In genomic region chr10:101226888-101227736, GRCh38 we compare ENCODE assay signal across 13 cellular contexts. TPM values are rescaled to one million over a fixed set of nuclear protein-coding genes. Genes with fewer than 3 reads are reported as not detected.
DNase-seq lines count a peak whose midpoint lies in the region; ATAC-seq, FAIRE-seq and TF ChIP-seq lines count a peak whose summit lies in the region.
"Had no signal": no experiment of that assay in that cellular context is flagged by ENCODE, and none has a peak within 500 bp of the region (broad histone marks: within the 10 kb centered on the region; RNA-seq: fewer than 3 reads in every experiment).

No MANE protein-coding gene starts in this region.

- POLR2A ChIA-PET in K562 (lab: Yijun Ruan, JAX), result interaction anchor here (1.0 kb wide), 1 partner anchor 13 kb away, joined by 3 read pairs; no protein-coding TSS in a partner anchor

- ATAC-seq in K562 (no peak), left lobe of liver (no peak)

- H3K4me2 ChIP-seq in K562 (ENCODE audit: insufficient read depth, low read length), result no peak overlapping the region

- no peaks in the 10 kb centered on the region for H3K9me3 ChIP-seq in K562 (replicated peaks; ENCODE audit: control insufficient read depth, insufficient read depth, low read depth, low read length)
- H3K9me3 ChIP-seq in mucosa of rectum (ENCODE audit: control insufficient read depth in 2 of 2, low read length in 2 of 2), result no peaks in the 10 kb centered on the region
- H3K9me3 ChIP-seq in tibial nerve, result no peaks in the 10 kb centered on the region

- H3K36me3 Mint-ChIP-seq in activated naive CD4-positive, alpha-beta T cell treated with anti-CD3 and anti-CD28 coated beads, Interleukin-2, amount 50 U/mL, for 24 hours, result no peaks in the 10 kb centered on the region

- CTCF ChIA-PET in K562 (lab: Yijun Ruan, JAX; ENCODE audit: low intra/inter-chr PET ratio), result interaction anchor here (1.5 kb wide), 1 partner anchor 13 kb away, joined by 3 read pairs; no protein-coding TSS in a partner anchor

- FAIRE-seq in K562 (lab: Jason Lieb, UNC), result no peak

- H3K4me3 ChIP-seq in K562, result no peak overlapping the region
- H3K4me3 ChIP-seq in mucosa of rectum (ENCODE audit: low read length in 2 of 2), result peak overlapping the region; percentile 16 to 20
- H3K4me3 ChIP-seq in tibial nerve, result peak overlapping the region; percentile 5 to 38 (median 26)
- H3K4me3 ChIP-seq: BLaER1 treated with 17β-estradiol and CSF1 and Interleukin-3, amounts not matched to agents 10 nM and 100 nM had no signal

- no peak for TF ChIP-seq POLR2A in K562 (conservative IDR thresholded peaks at IDR 0.05)
- TF ChIP-seq POLR2A in tibial nerve (IDR thresholded peaks at IDR 0.05), result no peak

- no peaks in the 10 kb centered on the region for H3K79me2 ChIP-seq in K562 (ENCODE audit: control insufficient read depth, insufficient read depth, low read length)

- peaks cover 45% of the 10 kb centered on the region for H3K4me1 Mint-ChIP-seq in activated naive CD4-positive, alpha-beta T cell treated with anti-CD3 and anti-CD28 coated beads, Interleukin-2, amount 50 U/mL, for 24 hours

- H2AFZ ChIP-seq in K562 (ENCODE audit: low read depth, low read length), result no peak overlapping the region

- in situ Hi-C loops in K562 (cut with MboI), result no loop called here

- TF ChIP-seq CTCF in K562 (IDR thresholded peaks at IDR 0.05 in 2 of 3, conservative IDR thresholded peaks at IDR 0.05 in 1 of 3; ENCODE audit: insufficient read depth in 2 of 3, low read depth in 1 of 3, low read length in 3 of 3) (no peak), tibial nerve (IDR thresholded peaks at IDR 0.05) (no peak)

- no TSS peak for BruUV-seq in K562 (replicated peaks; lab: Mats Ljungman, UMichigan)

- H3K9ac ChIP-seq in K562 (ENCODE audit: insufficient read depth in 1 of 2, low read depth in 2 of 2, low read length in 2 of 2), result no peak overlapping the region
- H3K9ac ChIP-seq in mucosa of rectum (ENCODE audit: low read depth in 1 of 2, low read length in 2 of 2), result no peak overlapping the region
- H3K9ac ChIP-seq: BLaER1 treated with 17β-estradiol and CSF1 and Interleukin-3, amounts not matched to agents 10 nM and 100 nM had no signal

- WGBS in K562 (ENCODE audit: insufficient coverage, low coverage, missing lambda C conversion rate), result 29% methylated on average over 33 of the region's 82 CpGs
- 4 to 8% methylated on average over 42 to 70 of the region's 82 CpGs for WGBS in tibial nerve, 2 donors

- H3K9me1 ChIP-seq in K562 (ENCODE audit: control insufficient read depth, insufficient read depth, low read length), result no peaks in the 10 kb centered on the region

- H3K27ac ChIP-seq in K562 (ENCODE audit: extremely low read depth, low read depth, low read length) (no peak overlapping the region), mucosa of rectum (ENCODE audit: low read depth in 2 of 2, low read length in 2 of 2) (no peak overlapping the region), tibial nerve (no peak overlapping the region)
- H3K27ac ChIP-seq: BLaER1 treated with 17β-estradiol and CSF1 and Interleukin-3, amounts not matched to agents 10 nM and 100 nM had no signal

- H3K9me3 Mint-ChIP-seq in activated naive CD4-positive, alpha-beta T cell treated with anti-CD3 and anti-CD28 coated beads, Interleukin-2, amount 50 U/mL, for 24 hours, result no peaks in the 10 kb centered on the region

- no peak for DNase-seq in activated naive CD4-positive, alpha-beta T cell treated with Interleukin-2 at 50 U/mL for 16 hours
- DNase-seq in K562 (ENCODE audit: extremely low read depth in 1 of 4, low spot score in 3 of 4) (no peak), tibial nerve (ENCODE audit: low spot score in 2 of 2) (no peak), T-helper 9 cell (no peak), cortex of kidney (lab: John Stamatoyannopoulos, UW) (no peak), left lobe of liver (ENCODE audit: low spot score) (no peak)
- DNase-seq: NCI-H1436 had no signal

- peak overlapping the region; percentile 75 for H3K4me3 Mint-ChIP-seq in activated naive CD4-positive, alpha-beta T cell treated with anti-CD3 and anti-CD28 coated beads, Interleukin-2, amount 50 U/mL, for 24 hours

- H3K27me3 Mint-ChIP-seq in activated naive CD4-positive, alpha-beta T cell treated with anti-CD3 and anti-CD28 coated beads, Interleukin-2, amount 50 U/mL, for 24 hours, result peaks cover 57% of the 10 kb centered on the region

- no peak overlapping the region for H3K27ac Mint-ChIP-seq in activated naive CD4-positive, alpha-beta T cell treated with anti-CD3 and anti-CD28 coated beads, Interleukin-2, amount 50 U/mL, for 24 hours

- intact Hi-C loops in K562 (cut with micrococcal nuclease), result no loop called here

- TF ChIP-seq RAD21 in K562 (CRISPR knock-in tag; conservative IDR thresholded peaks at IDR 0.05 in 1 of 2, IDR thresholded peaks at IDR 0.05 in 1 of 2), result no peak

- H3K36me3 ChIP-seq in K562 (ENCODE audit: control insufficient read depth, insufficient read depth, low read length) (no peaks in the 10 kb centered on the region), mucosa of rectum (ENCODE audit: control insufficient read depth in 2 of 2, insufficient read depth in 2 of 2, low read length in 2 of 2) (no peaks in the 10 kb centered on the region), tibial nerve (no peaks in the 10 kb centered on the region)
- H3K36me3 ChIP-seq: BLaER1 treated with 17β-estradiol and CSF1 and Interleukin-3, amounts not matched to agents 10 nM and 100 nM had no signal

- H3K27me3 ChIP-seq in K562 (ENCODE audit: control insufficient read depth in 2 of 2, insufficient read depth in 2 of 2, low read length in 2 of 2) (peaks cover 38 to 90% of the 10 kb centered on the region in 2 experiments; a peak in 3 of 5 replicates), mucosa of rectum (ENCODE audit: control insufficient read depth in 2 of 2, insufficient read depth in 2 of 2, low read length in 2 of 2) (peaks cover 67 to 86% of the 10 kb centered on the region in 2 donors), tibial nerve (peaks cover 6 to 99% of the 10 kb centered on the region in 2 donors)

- peaks cover 0 to 43% of the 10 kb centered on the region in 2 experiments; a peak in 2 of 5 replicates for H3K4me1 ChIP-seq in K562 (replicated peaks in 1 of 2; ENCODE audit: control insufficient read depth in 2 of 2, insufficient read depth in 2 of 2, low read length in 2 of 2)
- peaks cover 16 to 25% of the 10 kb centered on the region in 2 donors for H3K4me1 ChIP-seq in mucosa of rectum (ENCODE audit: control insufficient read depth in 2 of 2, insufficient read depth in 2 of 2, low read length in 2 of 2)
- H3K4me1 ChIP-seq in tibial nerve, result peaks cover 0 to 82% (median 52%) of the 10 kb centered on the region in 4 donors

- TF ChIP-seq EP300 in K562 (IDR thresholded peaks at IDR 0.05; ENCODE audit: low read length), result no peak
- no peak for TF ChIP-seq EP300 in tibial nerve (IDR thresholded peaks at IDR 0.05)

- H4K20me1 ChIP-seq in K562 (replicated peaks; ENCODE audit: control insufficient read depth, insufficient read depth, low read length), result no peaks in the 10 kb centered on the region; the same call in 1 of the 2 replicates

TF ChIP-seq in K562, 482 proteins besides CTCF, POLR2A, EP300 and RAD21:
- TF ChIP-seq TCF15 (CRISPR knock-in tag; IDR thresholded peaks at IDR 0.05) (no peak), ZBTB33 (CRISPR knock-in tag; IDR thresholded peaks at IDR 0.05) (0 out of 2 replicates have a peak, but pooled peaks have one; percentile 13)

RNA-seq across cellular contexts. Expression of gene LBX1, which starts 2.2 kb away (rescaled TPM):
- not detected in 2 replicates for total RNA-seq in K562 (2011; cell fraction: chromatin; rRNA removed; ENCODE audit: low replicate concordance)
- total RNA-seq in K562 (2011; cell fraction: nucleolus; rRNA removed), result not detected in 2 replicates
- not detected in 2 replicates for total RNA-seq in K562 (2011; cell fraction: nucleoplasm; rRNA removed)
- not detected in 2 replicates for total RNA-seq in K562 (2014; rRNA removed)
- not detected in 2 replicates for total RNA-seq in K562 (2014; rRNA removed; fragmentation: Illumina TruSeq; extraction: Trizol)
- total RNA-seq in K562 (2015; rRNA removed; fragmentation: Illumina TruSeq; extraction: Trizol), result not detected in 2 replicates
- not detected in 2 replicates for total RNA-seq in K562 (2021)
- not detected in 2 replicates for polyA plus RNA-seq in K562 (2011; rRNA removed)
- not detected in 2 replicates for polyA plus RNA-seq in K562 (2011; cell fraction: cytosol; rRNA removed)
- not detected in 2 replicates for polyA plus RNA-seq in K562 (2011; cell fraction: nucleus; rRNA removed)
- not detected in 2 replicates for polyA plus RNA-seq in K562 (2012)
- polyA plus RNA-seq in K562 (2014; fragmentation: Illumina TruSeq; extraction: Trizol), result not detected in 2 replicates
- polyA plus RNA-seq in K562 (2014; fragmentation: Nextera tagmentation; extraction: Ambion mirVana), result not detected
- polyA plus RNA-seq in K562 (2014; rRNA removed), result not detected in 2 replicates
- not detected in 2 replicates for polyA minus RNA-seq in K562 (2011; rRNA and poly(A)+ RNA removed)
- not detected in 2 replicates for polyA minus RNA-seq in K562 (2011; cell fraction: cytosol; rRNA and poly(A)+ RNA removed)
- not detected in 2 replicates for polyA minus RNA-seq in K562 (2011; cell fraction: nucleus; rRNA and poly(A)+ RNA removed)
- total RNA-seq in tibial nerve, result under 1 TPM in 1 of 4 donors, not detected in 3; 0.60 TPM
- not detected for total RNA-seq in left lobe of liver
- total RNA-seq: activated CD8-positive, alpha-beta memory T cell treated with anti-CD3 and anti-CD28 coated beads for 36 hours; RPMI7951; subcutaneous adipose tissue had no signal
